17 cellular contexts compared by ENCODE assay signal in genomic region chr2:1674766-1675397, GRCh38.
DNase-seq lines count a peak whose midpoint lies in the region; ATAC-seq, FAIRE-seq and TF ChIP-seq lines count a peak whose summit lies in the region.
"Had no signal": no experiment of that assay in that cellular context is flagged by ENCODE, and none has a peak within 500 bp of the region (broad histone marks: within the 10 kb centered on the region; RNA-seq: fewer than 3 reads in every experiment).

No MANE protein-coding gene starts in this region.

- peaks cover 76% of the 10 kb centered on the region for H3K36me3 ChIP-seq in IMR-90 (ENCODE audit: control insufficient read depth, insufficient read depth, low read length)
- peaks cover 77% of the 10 kb centered on the region for H3K36me3 ChIP-seq in astrocyte (ENCODE audit: insufficient read depth, low read length)
- peaks cover 65% of the 10 kb centered on the region for H3K36me3 ChIP-seq in lower lobe of right lung
- peaks cover 6 to 78% (median 66%) of the 10 kb centered on the region in 4 donors for H3K36me3 ChIP-seq in stomach

- H2AK5ac ChIP-seq in IMR-90 (ENCODE audit: low read depth, low read length): peak overlapping the region; percentile 38

- H3K27me3 ChIP-seq in IMR-90 (ENCODE audit: control insufficient read depth, insufficient read depth, low read length): no peaks in the 10 kb centered on the region
- no peaks in the 10 kb centered on the region for H3K27me3 ChIP-seq in astrocyte (ENCODE audit: insufficient read depth, low read length)
- no peaks in the 10 kb centered on the region for H3K27me3 ChIP-seq in lower lobe of right lung (ENCODE audit: low read depth)
- H3K27me3 ChIP-seq in stomach: no peaks in the 10 kb centered on the region
- H3K27me3 ChIP-seq: spleen had no signal

- POLR2A ChIA-PET in IMR-90 (lab: Charles Lee; ENCODE audit: unreplicated experiment): no interaction called here

- no peak for ATAC-seq in IMR-90 (ENCODE audit: low read depth)
- no peak for ATAC-seq in lower lobe of right lung
- no peak for ATAC-seq in HG03097 (IDR thresholded peaks at IDR 0.05; ENCODE audit: low FRiP score, unreplicated experiment)
- ATAC-seq: naive thymus-derived CD8-positive, alpha-beta T cell had no signal

- in situ Hi-C loops in IMR-90 (cut with MboI; ENCODE audit: low sequenced_read_pairs): loop anchor here (5.0 kb wide), 1 partner anchor 72 kb away; no protein-coding TSS in a partner anchor

- no peak overlapping the region for H3K4me3 Mint-ChIP-seq in astrocyte (ENCODE audit: unreplicated experiment)
- H3K4me3 Mint-ChIP-seq: activated CD4-positive, alpha-beta T cell treated with anti-CD3 and anti-CD28 coated beads, Interleukin-2, amount 10 ng/mL, durations not matched to agents 7 days and 5 days; B cell; naive thymus-derived CD8-positive, alpha-beta T cell had no signal

- intact Hi-C loops in IMR-90 (cut with micrococcal nuclease): loop anchor here (1.0 kb wide), 6 partner anchors 21 to 142 kb away; no protein-coding TSS in a partner anchor
- intact Hi-C loops in lower lobe of right lung (cut with DNase I): no loop called here
- intact Hi-C loops in stomach (cut with DNase I; ENCODE audit: low total_unique reads): no loop called here

- H2BK5ac ChIP-seq in IMR-90 (ENCODE audit: low read depth, low read length, poor library complexity, severe bottlenecking): peak overlapping the region; percentile 41

- no peaks in the 10 kb centered on the region for H3K27me3 Mint-ChIP-seq in astrocyte (ENCODE audit: low read depth, unreplicated experiment)
- H3K27me3 Mint-ChIP-seq: activated CD4-positive, alpha-beta T cell treated with anti-CD3 and anti-CD28 coated beads, Interleukin-2, amount 10 ng/mL, durations not matched to agents 7 days and 5 days; B cell had no signal

- no peak overlapping the region for H2AK9ac ChIP-seq in IMR-90 (replicated peaks; ENCODE audit: low read depth, low read length, poor library complexity)

- TF ChIP-seq POLR2A in IMR-90 (IDR thresholded peaks at IDR 0.05; ENCODE audit: low read depth, low read length): no peak
- TF ChIP-seq POLR2A in stomach (IDR thresholded peaks at IDR 0.05): no peak

- peak overlapping the region; percentile 10 for H4K91ac ChIP-seq in IMR-90 (ENCODE audit: insufficient read depth, low read depth, low read length)

- H3K4ac ChIP-seq in IMR-90 (ENCODE audit: low read depth, low read length): peak overlapping the region; percentile 49; the same call in 1 of the 2 replicates

- peaks cover 32% of the 10 kb centered on the region for H3K79me2 ChIP-seq in astrocyte (ENCODE audit: insufficient read depth, low read length)

- H3K56ac ChIP-seq in IMR-90 (ENCODE audit: extremely low read depth, insufficient read depth, low read length): no peak overlapping the region

- DNase-seq in IMR-90: no peak
- no peak for DNase-seq in astrocyte (ENCODE audit: low read depth)
- peak; percentile 39 for DNase-seq in lower lobe of right lung
- peak; percentile 9 for DNase-seq in stomach
- no peak for DNase-seq in A172 (ENCODE audit: low spot score)
- no peak for DNase-seq in MV-4-11 (lab: John Stamatoyannopoulos, UW)
- DNase-seq: activated CD4-positive, alpha-beta T cell treated with anti-CD3 and anti-CD28 coated beads, Interleukin-2, amount 10 ng/mL, durations not matched to agents 7 days and 5 days; activated CD8-positive, alpha-beta memory T cell treated with anti-CD3 and anti-CD28 coated beads, Interleukin-2, amount 50 U/mL, for 4 hours; activated effector memory CD4-positive, alpha-beta T cell treated with Interleukin-2 at 50 U/mL for 16 hours; COR-L47; naive thymus-derived CD8-positive, alpha-beta T cell; NCI-H1048; NCI-H510A; spleen had no signal

- TF ChIP-seq CTCF in IMR-90 (conservative IDR thresholded peaks at IDR 0.05; ENCODE audit: low read depth, low read length) (no peak), astrocyte (IDR thresholded peaks at IDR 0.05; ENCODE audit: insufficient read depth, low read depth, low read length) (no peak), lower lobe of right lung (IDR thresholded peaks at IDR 0.05) (no peak), stomach (IDR thresholded peaks at IDR 0.05) (no peak)

- no TSS peak for BruUV-seq in IMR-90 (replicated peaks; lab: Mats Ljungman, UMichigan)

- no peak overlapping the region for H2BK20ac ChIP-seq in IMR-90 (ENCODE audit: low read depth, low read length)

- H3K23ac ChIP-seq in IMR-90 (ENCODE audit: low read depth, low read length): no peak overlapping the region

- peaks cover 44 to 85% of the 10 kb centered on the region in 2 experiments for H3K79me1 ChIP-seq in IMR-90 (ENCODE audit: low read depth in 1 of 2, low read length in 2 of 2)

- H4K20me1 ChIP-seq in IMR-90 (ENCODE audit: insufficient read depth, low read length): peaks cover 23% of the 10 kb centered on the region
- peaks cover 13% of the 10 kb centered on the region for H4K20me1 ChIP-seq in astrocyte (ENCODE audit: insufficient read depth, low read length)

- H3K18ac ChIP-seq in IMR-90 (ENCODE audit: low read depth, low read length): no peak overlapping the region

- H3K36me3 Mint-ChIP-seq in astrocyte (ENCODE audit: low read depth, unreplicated experiment): peaks cover 29% of the 10 kb centered on the region
- H3K36me3 Mint-ChIP-seq: naive thymus-derived CD8-positive, alpha-beta T cell had no signal

- no peak overlapping the region for H3K27ac Mint-ChIP-seq in astrocyte (ENCODE audit: unreplicated experiment)
- H3K27ac Mint-ChIP-seq: activated CD4-positive, alpha-beta T cell treated with anti-CD3 and anti-CD28 coated beads, Interleukin-2, amount 10 ng/mL, durations not matched to agents 7 days and 5 days; B cell had no signal

- no peak overlapping the region for H4K8ac ChIP-seq in IMR-90 (ENCODE audit: low read depth in 2 of 2, low read length in 2 of 2)

- no peak overlapping the region for H2BK15ac ChIP-seq in IMR-90 (ENCODE audit: low read depth, low read length)

- no peak for TF ChIP-seq EP300 in stomach (IDR thresholded peaks at IDR 0.05)

- H3K14ac ChIP-seq in IMR-90 (replicated peaks; ENCODE audit: low read depth, low read length): 0 out of 2 replicates have a peak overlapping the region, but pooled peaks have one; percentile 30

- no peak for FAIRE-seq in astrocyte (lab: Jason Lieb, UNC)
- FAIRE-seq: keratinocyte had no signal

- H3K27ac ChIP-seq in IMR-90 (ENCODE audit: insufficient read depth, low read length): no peak overlapping the region; the same call in 1 of the 2 replicates
- peak overlapping the region; percentile 77 for H3K27ac ChIP-seq in astrocyte (ENCODE audit: low read depth, low read length)
- no peak overlapping the region for H3K27ac ChIP-seq in lower lobe of right lung
- H3K27ac ChIP-seq in stomach: peak overlapping the region in 1 of 5 donors; percentile 76
- H3K27ac ChIP-seq: spleen had no signal

- H3K9me1 ChIP-seq in IMR-90 (ENCODE audit: insufficient read depth, low read length): peaks cover 16% of the 10 kb centered on the region

- H3K4me1 ChIP-seq in IMR-90 (ENCODE audit: control insufficient read depth, insufficient read depth, low read length): peaks cover 9% of the 10 kb centered on the region
- H3K4me1 ChIP-seq in astrocyte (ENCODE audit: insufficient read depth, low read length): peaks cover 17% of the 10 kb centered on the region
- H3K4me1 ChIP-seq in lower lobe of right lung: no peaks in the 10 kb centered on the region
- peaks cover 0 to 11% (median 5%) of the 10 kb centered on the region in 4 donors for H3K4me1 ChIP-seq in stomach
- H3K4me1 ChIP-seq: spleen had no signal

- H2AFZ ChIP-seq in IMR-90 (replicated peaks; ENCODE audit: low read length, poor library complexity) (no peak overlapping the region), astrocyte (ENCODE audit: low read depth, low read length) (no peak overlapping the region)

- CTCF ChIA-PET in IMR-90 (lab: Yijun Ruan, JAX): interaction anchor here (0.5 to 1.9 kb wide), 11 partner anchors 14 to 142 kb away, joined by 3 to 10 read pairs (median 3); no protein-coding TSS in a partner anchor

- H3K9me3 Mint-ChIP-seq in astrocyte (ENCODE audit: unreplicated experiment): no peaks in the 10 kb centered on the region
- H3K9me3 Mint-ChIP-seq: activated CD4-positive, alpha-beta T cell treated with anti-CD3 and anti-CD28 coated beads, Interleukin-2, amount 10 ng/mL, durations not matched to agents 7 days and 5 days; naive thymus-derived CD8-positive, alpha-beta T cell had no signal

- H3K4me2 ChIP-seq in IMR-90 (ENCODE audit: low read depth, low read length) (no peak overlapping the region), astrocyte (ENCODE audit: low read length) (no peak overlapping the region)

- WGBS in IMR-90 (ENCODE audit: extremely low coverage in 2 of 2, insufficient read length in 1 of 2), 2 experiments: 98% methylated on average over 11 of the region's 18 CpGs; no CpG with 5 or more reads in 1 of the 2 experiments
- WGBS in stomach, 5 donors: 86 to 92% (median 88%) methylated on average over 18 of the region's 18 CpGs

- H3K4me1 Mint-ChIP-seq in astrocyte (ENCODE audit: low read depth, unreplicated experiment): peaks cover 6% of the 10 kb centered on the region
- H3K4me1 Mint-ChIP-seq: activated CD4-positive, alpha-beta T cell treated with anti-CD3 and anti-CD28 coated beads, Interleukin-2, amount 10 ng/mL, durations not matched to agents 7 days and 5 days; B cell; naive thymus-derived CD8-positive, alpha-beta T cell had no signal

- H3K9ac ChIP-seq in IMR-90 (ENCODE audit: low read depth, low read length) (no peak overlapping the region), astrocyte (ENCODE audit: low read length) (peak overlapping the region; percentile 26)

- dilution Hi-C loops in IMR-90 (cut with HindIII; ENCODE audit: low sequenced_read_pairs, unreplicated experiment): no loop called here

- H3K4me3 ChIP-seq in IMR-90 (ENCODE audit: insufficient read depth, low read depth, low read length): no peak overlapping the region
- no peak overlapping the region for H3K4me3 ChIP-seq in astrocyte (ENCODE audit: insufficient read depth, low read depth, low read length)
- no peak overlapping the region for H3K4me3 ChIP-seq in lower lobe of right lung
- H3K4me3 ChIP-seq in stomach: no peak overlapping the region
- H3K4me3 ChIP-seq: spleen had no signal

- no peak overlapping the region for H2BK120ac ChIP-seq in IMR-90 (ENCODE audit: low read depth, low read length)

- TF ChIP-seq RAD21 in IMR-90 (IDR thresholded peaks at IDR 0.05; ENCODE audit: low read length): no peak

- no peak overlapping the region for H4K5ac ChIP-seq in IMR-90 (ENCODE audit: low read depth, low read length)

- H3K9me3 ChIP-seq in IMR-90 (ENCODE audit: control insufficient read depth, insufficient read depth, low read length) (no peaks in the 10 kb centered on the region), astrocyte (ENCODE audit: insufficient read depth, low read depth, low read length) (no peaks in the 10 kb centered on the region), lower lobe of right lung (no peaks in the 10 kb centered on the region), stomach (no peaks in the 10 kb centered on the region)
- H3K9me3 ChIP-seq: spleen had no signal

TF ChIP-seq in IMR-90, 13 proteins besides CTCF, POLR2A, EP300 and RAD21 (continues in another document):
- TF ChIP-seq SMC3 (IDR thresholded peaks at IDR 0.05; ENCODE audit: low read depth, low read length) (no peak), CEBPB (IDR thresholded peaks at IDR 0.05; ENCODE audit: low read depth, low read length) (no peak), MAZ (IDR thresholded peaks at IDR 0.05; ENCODE audit: borderline replicate concordance, low read depth, low read length) (no peak)

Comparison
In these comparisons a context has a peak if more than half of its experiments do, and no peak if none do; other contexts are left out.
1. DNase-seq: peak in lower lobe of right lung (single experiment) and stomach (single experiment); none in IMR-90 (single experiment), astrocyte (single experiment), A172 (single experiment) and MV-4-11 (single experiment).